In genomic region chr2:17313261-17313660, GRCh38 we compare ENCODE assay signal across 20 cellular contexts.
"Had no signal": no experiment of that assay in that cellular context is flagged by ENCODE, and none has a peak within 500 bp of the region (broad histone marks: within the 10 kb centered on the region; RNA-seq: fewer than 3 reads in every experiment).

No MANE protein-coding gene starts in this region.

- DNase-seq: cortex of kidney; foreskin keratinocyte; kidney; left cardiac atrium; left ventricle myocardium inferior; lower lobe of right lung; mesenchymal stem cell; naive thymus-derived CD8-positive, alpha-beta T cell; ovary; right cardiac atrium; spleen; stimulated activated CD4-positive, alpha-beta T cell treated with anti-CD3 and anti-CD28 coated beads, Interleukin-2, amount 100 ng/mL, for 24 hours; stimulated activated CD4-positive, alpha-beta T cell treated with anti-CD3 and anti-CD28 coated beads, Interleukin-4, amount 100 ng/mL, for 4 hours; stimulated activated naive B cell treated with anti-CD40 and anti-IgM and Interleukin-4, amounts not matched to agents 10 μg/mL and 1 μg/mL and 100 μg/mL, for 72 hours; stimulated activated naive CD8-positive, alpha-beta T cell treated with anti-CD3 and anti-CD28 coated beads, Interleukin-15, amount 100 ng/mL, for 72 hours; testis; upper lobe of right lung had no signal

- H3K4me2 ChIP-seq: hepatocyte had no signal

- H3K4me1 ChIP-seq: foreskin keratinocyte, left ventricle myocardium inferior, lower lobe of right lung, spleen, testis, upper lobe of right lung had no signal

- FAIRE-seq: kidney had no signal

- H3K79me2 ChIP-seq: hepatocyte had no signal

- H3K27me3 ChIP-seq: foreskin keratinocyte, hepatocyte, ovary, spleen, testis, tibial nerve, upper lobe of right lung, vagina had no signal

- H3K36me3 ChIP-seq: left ventricle myocardium inferior, lower lobe of right lung, ovary, spleen, tibial nerve, upper lobe of right lung, vagina had no signal

- H3K27ac ChIP-seq: foreskin keratinocyte, hepatocyte, left ventricle myocardium inferior, lower lobe of right lung, ovary, spleen, testis, tibial nerve, upper lobe of right lung, vagina had no signal

- ATAC-seq: foreskin keratinocyte; left cardiac atrium; lower lobe of right lung; naive thymus-derived CD8-positive, alpha-beta T cell; right cardiac atrium; stimulated activated naive B cell treated with anti-CD40 and anti-IgM and Interleukin-4, amounts not matched to agents 10 μg/mL and 1 μg/mL and 100 μg/mL, for 72 hours; stimulated activated naive CD8-positive, alpha-beta T cell treated with anti-CD3 and anti-CD28 coated beads, Interleukin-15, amount 100 ng/mL, for 72 hours; upper lobe of right lung had no signal

- H3K9me3 ChIP-seq: left ventricle myocardium inferior, lower lobe of right lung, ovary, spleen, testis, tibial nerve, upper lobe of right lung, vagina had no signal

- H3K4me3 ChIP-seq: hepatocyte, left ventricle myocardium inferior, lower lobe of right lung, ovary, spleen, testis, tibial nerve, upper lobe of right lung, vagina had no signal

- H2AFZ ChIP-seq: hepatocyte had no signal
